In the genomic region with DNA sequence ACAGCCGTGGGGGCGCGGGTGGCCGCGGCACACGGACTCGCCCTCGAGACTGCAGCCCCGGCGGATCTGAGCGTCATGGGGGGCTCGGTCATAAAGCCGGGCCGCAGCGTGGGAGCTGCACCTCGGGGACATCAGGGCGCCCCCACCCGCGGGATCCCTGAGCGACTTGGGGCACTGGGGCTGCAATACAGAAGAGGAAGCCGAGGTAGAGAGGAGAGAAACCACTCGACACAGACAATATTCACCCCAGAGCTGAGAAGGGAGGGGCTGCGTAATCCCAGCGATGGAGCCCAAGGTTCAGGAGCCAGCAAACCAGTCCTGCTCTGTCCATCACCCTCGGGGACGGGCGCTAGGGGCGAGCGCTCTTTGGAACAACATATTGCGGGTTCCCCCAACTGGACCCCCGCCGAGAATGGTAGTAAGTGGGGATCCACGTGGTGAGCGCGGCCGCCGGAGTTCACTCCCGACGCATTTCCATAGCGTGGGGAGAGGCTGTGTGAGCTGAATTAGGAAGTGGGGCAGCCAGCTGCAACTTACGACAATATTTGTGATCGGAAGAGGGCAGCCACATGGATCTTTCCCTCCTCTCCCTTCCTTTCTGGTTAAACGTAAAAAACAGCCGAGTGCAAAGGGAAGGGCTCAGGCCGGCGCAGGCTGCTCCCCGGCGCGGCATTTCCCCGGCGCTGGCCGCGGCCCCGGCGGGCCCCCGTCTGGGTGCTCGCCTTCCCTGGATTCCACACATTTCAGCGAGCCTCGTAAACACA, we compare ENCODE assay signal across 1 cellular context.
A peak's percentile ranks its signal among the peaks of the same experiment; 100 is the strongest.
TF ChIP-seq lines count a peak whose summit lies in the region.

No MANE protein-coding gene starts in this region.

TF ChIP-seq in HepG2, 621 proteins besides CTCF, POLR2A, EP300 and RAD21 (continued from another document and continues in another):
- TF ChIP-seq, protein P1, sequence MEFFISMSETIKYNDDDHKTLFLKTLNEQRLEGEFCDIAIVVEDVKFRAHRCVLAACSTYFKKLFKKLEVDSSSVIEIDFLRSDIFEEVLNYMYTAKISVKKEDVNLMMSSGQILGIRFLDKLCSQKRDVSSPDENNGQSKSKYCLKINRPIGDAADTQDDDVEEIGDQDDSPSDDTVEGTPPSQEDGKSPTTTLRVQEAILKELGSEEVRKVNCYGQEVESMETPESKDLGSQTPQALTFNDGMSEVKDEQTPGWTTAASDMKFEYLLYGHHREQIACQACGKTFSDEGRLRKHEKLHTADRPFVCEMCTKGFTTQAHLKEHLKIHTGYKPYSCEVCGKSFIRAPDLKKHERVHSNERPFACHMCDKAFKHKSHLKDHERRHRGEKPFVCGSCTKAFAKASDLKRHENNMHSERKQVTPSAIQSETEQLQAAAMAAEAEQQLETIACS (CRISPR knock-in tag; IDR thresholded peaks at IDR 0.05) = peak; percentile 26; the same call in 1 of the 2 replicates
- TF ChIP-seq ZBTB7B (CRISPR knock-in tag; IDR thresholded peaks at IDR 0.05) = peak; percentile 56; the same call in 1 of the 2 replicates
- no peak for TF ChIP-seq ZNF614 (CRISPR knock-in tag; IDR thresholded peaks at IDR 0.05; ENCODE audit: borderline replicate concordance)
- TF ChIP-seq, protein P2, sequence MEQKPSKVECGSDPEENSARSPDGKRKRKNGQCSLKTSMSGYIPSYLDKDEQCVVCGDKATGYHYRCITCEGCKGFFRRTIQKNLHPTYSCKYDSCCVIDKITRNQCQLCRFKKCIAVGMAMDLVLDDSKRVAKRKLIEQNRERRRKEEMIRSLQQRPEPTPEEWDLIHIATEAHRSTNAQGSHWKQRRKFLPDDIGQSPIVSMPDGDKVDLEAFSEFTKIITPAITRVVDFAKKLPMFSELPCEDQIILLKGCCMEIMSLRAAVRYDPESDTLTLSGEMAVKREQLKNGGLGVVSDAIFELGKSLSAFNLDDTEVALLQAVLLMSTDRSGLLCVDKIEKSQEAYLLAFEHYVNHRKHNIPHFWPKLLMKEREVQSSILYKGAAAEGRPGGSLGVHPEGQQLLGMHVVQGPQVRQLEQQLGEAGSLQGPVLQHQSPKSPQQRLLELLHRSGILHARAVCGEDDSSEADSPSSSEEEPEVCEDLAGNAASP (CRISPR knock-in tag; IDR thresholded peaks at IDR 0.05; ENCODE audit: borderline replicate concordance) = 0 out of 2 replicates have a peak, but pooled peaks have one; percentile 13
- TF ChIP-seq ZBTB21 (CRISPR knock-in tag; IDR thresholded peaks at IDR 0.05) = no peak
- TF ChIP-seq SAFB2 (CRISPR knock-in tag; IDR thresholded peaks at IDR 0.05; ENCODE audit: borderline replicate concordance, low read depth) = no peak
- TF ChIP-seq ZNF644 (CRISPR knock-in tag; IDR thresholded peaks at IDR 0.05; ENCODE audit: low read depth) = no peak
- TF ChIP-seq ZNF777 (CRISPR knock-in tag; IDR thresholded peaks at IDR 0.05) = peak; percentile 39; the same call in 1 of the 2 replicates
- no peak for TF ChIP-seq SCMH1 (CRISPR knock-in tag; IDR thresholded peaks at IDR 0.05; ENCODE audit: borderline replicate concordance)
- TF ChIP-seq, protein P3, sequence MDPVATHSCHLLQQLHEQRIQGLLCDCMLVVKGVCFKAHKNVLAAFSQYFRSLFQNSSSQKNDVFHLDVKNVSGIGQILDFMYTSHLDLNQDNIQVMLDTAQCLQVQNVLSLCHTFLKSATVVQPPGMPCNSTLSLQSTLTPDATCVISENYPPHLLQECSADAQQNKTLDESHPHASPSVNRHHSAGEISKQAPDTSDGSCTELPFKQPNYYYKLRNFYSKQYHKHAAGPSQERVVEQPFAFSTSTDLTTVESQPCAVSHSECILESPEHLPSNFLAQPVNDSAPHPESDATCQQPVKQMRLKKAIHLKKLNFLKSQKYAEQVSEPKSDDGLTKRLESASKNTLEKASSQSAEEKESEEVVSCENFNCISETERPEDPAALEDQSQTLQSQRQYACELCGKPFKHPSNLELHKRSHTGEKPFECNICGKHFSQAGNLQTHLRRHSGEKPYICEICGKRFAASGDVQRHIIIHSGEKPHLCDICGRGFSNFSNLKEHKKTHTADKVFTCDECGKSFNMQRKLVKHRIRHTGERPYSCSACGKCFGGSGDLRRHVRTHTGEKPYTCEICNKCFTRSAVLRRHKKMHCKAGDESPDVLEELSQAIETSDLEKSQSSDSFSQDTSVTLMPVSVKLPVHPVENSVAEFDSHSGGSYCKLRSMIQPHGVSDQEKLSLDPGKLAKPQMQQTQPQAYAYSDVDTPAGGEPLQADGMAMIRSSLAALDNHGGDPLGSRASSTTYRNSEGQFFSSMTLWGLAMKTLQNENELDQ (CRISPR knock-in tag; IDR thresholded peaks at IDR 0.05; ENCODE audit: borderline replicate concordance) = no peak
- no peak for TF ChIP-seq ZIK1 (CRISPR knock-in tag; IDR thresholded peaks at IDR 0.05; ENCODE audit: borderline replicate concordance, low read depth)
- TF ChIP-seq ZNF746 (CRISPR knock-in tag; IDR thresholded peaks at IDR 0.05) = 0 out of 2 replicates have a peak, but pooled peaks have one; percentile 20
- TF ChIP-seq SMARCE1 (IDR thresholded peaks at IDR 0.05; ENCODE audit: borderline replicate concordance) = no peak
- TF ChIP-seq ZFP36 (IDR thresholded peaks at IDR 0.05; ENCODE audit: borderline replicate concordance, low read depth, low read length, partially characterized antibody) = no peak
- TF ChIP-seq ZNF121 (CRISPR knock-in tag; IDR thresholded peaks at IDR 0.05) = no peak
- 0 out of 2 replicates have a peak, but pooled peaks have one; percentile 11 for TF ChIP-seq CHD2 (IDR thresholded peaks at IDR 0.05; ENCODE audit: low read depth, low read length)
- TF ChIP-seq PHF21A (CRISPR knock-in tag; IDR thresholded peaks at IDR 0.05) = no peak; the same call in 1 of the 2 replicates
- no peak for TF ChIP-seq ZNF460 (CRISPR knock-in tag; IDR thresholded peaks at IDR 0.05; ENCODE audit: borderline replicate concordance)
- no peak for TF ChIP-seq NAIF1 (CRISPR knock-in tag; IDR thresholded peaks at IDR 0.05; ENCODE audit: borderline replicate concordance)
- TF ChIP-seq, protein P4, sequence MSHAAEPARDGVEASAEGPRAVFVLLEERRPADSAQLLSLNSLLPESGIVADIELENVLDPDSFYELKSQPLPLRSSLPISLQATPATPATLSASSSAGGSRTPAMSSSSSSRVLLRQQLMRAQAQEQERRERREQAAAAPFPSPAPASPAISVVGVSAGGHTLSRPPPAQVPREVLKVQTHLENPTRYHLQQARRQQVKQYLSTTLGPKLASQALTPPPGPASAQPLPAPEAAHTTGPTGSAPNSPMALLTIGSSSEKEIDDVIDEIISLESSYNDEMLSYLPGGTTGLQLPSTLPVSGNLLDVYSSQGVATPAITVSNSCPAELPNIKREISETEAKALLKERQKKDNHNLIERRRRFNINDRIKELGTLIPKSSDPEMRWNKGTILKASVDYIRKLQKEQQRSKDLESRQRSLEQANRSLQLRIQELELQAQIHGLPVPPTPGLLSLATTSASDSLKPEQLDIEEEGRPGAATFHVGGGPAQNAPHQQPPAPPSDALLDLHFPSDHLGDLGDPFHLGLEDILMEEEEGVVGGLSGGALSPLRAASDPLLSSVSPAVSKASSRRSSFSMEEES (CRISPR knock-in tag; IDR thresholded peaks at IDR 0.05) = no peak
- no peak for TF ChIP-seq ZNF10 (CRISPR knock-in tag; IDR thresholded peaks at IDR 0.05; ENCODE audit: borderline replicate concordance, low read depth)
- no peak for TF ChIP-seq ZNF451 (CRISPR knock-in tag; IDR thresholded peaks at IDR 0.05)
- peak; percentile 15 for TF ChIP-seq SALL1 (CRISPR knock-in tag; IDR thresholded peaks at IDR 0.05)
- TF ChIP-seq, protein P5, sequence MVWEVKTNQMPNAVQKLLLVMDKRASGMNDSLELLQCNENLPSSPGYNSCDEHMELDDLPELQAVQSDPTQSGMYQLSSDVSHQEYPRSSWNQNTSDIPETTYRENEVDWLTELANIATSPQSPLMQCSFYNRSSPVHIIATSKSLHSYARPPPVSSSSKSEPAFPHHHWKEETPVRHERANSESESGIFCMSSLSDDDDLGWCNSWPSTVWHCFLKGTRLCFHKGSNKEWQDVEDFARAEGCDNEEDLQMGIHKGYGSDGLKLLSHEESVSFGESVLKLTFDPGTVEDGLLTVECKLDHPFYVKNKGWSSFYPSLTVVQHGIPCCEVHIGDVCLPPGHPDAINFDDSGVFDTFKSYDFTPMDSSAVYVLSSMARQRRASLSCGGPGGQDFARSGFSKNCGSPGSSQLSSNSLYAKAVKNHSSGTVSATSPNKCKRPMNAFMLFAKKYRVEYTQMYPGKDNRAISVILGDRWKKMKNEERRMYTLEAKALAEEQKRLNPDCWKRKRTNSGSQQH (CRISPR knock-in tag; IDR thresholded peaks at IDR 0.05; ENCODE audit: low read depth) = 0 out of 2 replicates have a peak, but pooled peaks have one; percentile 17
- peak; percentile 22 for TF ChIP-seq NRL (CRISPR knock-in tag; IDR thresholded peaks at IDR 0.05; ENCODE audit: borderline replicate concordance)
- TF ChIP-seq ZNF781 (CRISPR knock-in tag; IDR thresholded peaks at IDR 0.05; ENCODE audit: borderline replicate concordance, not compliant biosample characterization) = no peak
- TF ChIP-seq ZSCAN20 (CRISPR knock-in tag; IDR thresholded peaks at IDR 0.05; ENCODE audit: borderline replicate concordance) = no peak
- TF ChIP-seq, protein P6, sequence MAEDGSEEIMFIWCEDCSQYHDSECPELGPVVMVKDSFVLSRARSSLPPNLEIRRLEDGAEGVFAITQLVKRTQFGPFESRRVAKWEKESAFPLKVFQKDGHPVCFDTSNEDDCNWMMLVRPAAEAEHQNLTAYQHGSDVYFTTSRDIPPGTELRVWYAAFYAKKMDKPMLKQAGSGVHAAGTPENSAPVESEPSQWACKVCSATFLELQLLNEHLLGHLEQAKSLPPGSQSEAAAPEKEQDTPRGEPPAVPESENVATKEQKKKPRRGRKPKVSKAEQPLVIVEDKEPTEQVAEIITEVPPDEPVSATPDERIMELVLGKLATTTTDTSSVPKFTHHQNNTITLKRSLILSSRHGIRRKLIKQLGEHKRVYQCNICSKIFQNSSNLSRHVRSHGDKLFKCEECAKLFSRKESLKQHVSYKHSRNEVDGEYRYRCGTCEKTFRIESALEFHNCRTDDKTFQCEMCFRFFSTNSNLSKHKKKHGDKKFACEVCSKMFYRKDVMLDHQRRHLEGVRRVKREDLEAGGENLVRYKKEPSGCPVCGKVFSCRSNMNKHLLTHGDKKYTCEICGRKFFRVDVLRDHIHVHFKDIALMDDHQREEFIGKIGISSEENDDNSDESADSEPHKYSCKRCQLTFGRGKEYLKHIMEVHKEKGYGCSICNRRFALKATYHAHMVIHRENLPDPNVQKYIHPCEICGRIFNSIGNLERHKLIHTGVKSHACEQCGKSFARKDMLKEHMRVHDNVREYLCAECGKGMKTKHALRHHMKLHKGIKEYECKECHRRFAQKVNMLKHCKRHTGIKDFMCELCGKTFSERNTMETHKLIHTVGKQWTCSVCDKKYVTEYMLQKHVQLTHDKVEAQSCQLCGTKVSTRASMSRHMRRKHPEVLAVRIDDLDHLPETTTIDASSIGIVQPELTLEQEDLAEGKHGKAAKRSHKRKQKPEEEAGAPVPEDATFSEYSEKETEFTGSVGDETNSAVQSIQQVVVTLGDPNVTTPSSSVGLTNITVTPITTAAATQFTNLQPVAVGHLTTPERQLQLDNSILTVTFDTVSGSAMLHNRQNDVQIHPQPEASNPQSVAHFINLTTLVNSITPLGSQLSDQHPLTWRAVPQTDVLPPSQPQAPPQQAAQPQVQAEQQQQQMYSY (CRISPR knock-in tag; IDR thresholded peaks at IDR 0.05) = no peak
- peak; percentile 6 for TF ChIP-seq POLR2G (IDR thresholded peaks at IDR 0.05; ENCODE audit: low read depth, low read length)
- TF ChIP-seq, protein P7, sequence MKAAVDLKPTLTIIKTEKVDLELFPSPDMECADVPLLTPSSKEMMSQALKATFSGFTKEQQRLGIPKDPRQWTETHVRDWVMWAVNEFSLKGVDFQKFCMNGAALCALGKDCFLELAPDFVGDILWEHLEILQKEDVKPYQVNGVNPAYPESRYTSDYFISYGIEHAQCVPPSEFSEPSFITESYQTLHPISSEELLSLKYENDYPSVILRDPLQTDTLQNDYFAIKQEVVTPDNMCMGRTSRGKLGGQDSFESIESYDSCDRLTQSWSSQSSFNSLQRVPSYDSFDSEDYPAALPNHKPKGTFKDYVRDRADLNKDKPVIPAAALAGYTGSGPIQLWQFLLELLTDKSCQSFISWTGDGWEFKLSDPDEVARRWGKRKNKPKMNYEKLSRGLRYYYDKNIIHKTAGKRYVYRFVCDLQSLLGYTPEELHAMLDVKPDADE (CRISPR knock-in tag; IDR thresholded peaks at IDR 0.05) = no peak
- peak; percentile 4 for TF ChIP-seq RBFOX2 (IDR thresholded peaks at IDR 0.05; ENCODE audit: low read depth, low read length)
- TF ChIP-seq, protein P8, sequence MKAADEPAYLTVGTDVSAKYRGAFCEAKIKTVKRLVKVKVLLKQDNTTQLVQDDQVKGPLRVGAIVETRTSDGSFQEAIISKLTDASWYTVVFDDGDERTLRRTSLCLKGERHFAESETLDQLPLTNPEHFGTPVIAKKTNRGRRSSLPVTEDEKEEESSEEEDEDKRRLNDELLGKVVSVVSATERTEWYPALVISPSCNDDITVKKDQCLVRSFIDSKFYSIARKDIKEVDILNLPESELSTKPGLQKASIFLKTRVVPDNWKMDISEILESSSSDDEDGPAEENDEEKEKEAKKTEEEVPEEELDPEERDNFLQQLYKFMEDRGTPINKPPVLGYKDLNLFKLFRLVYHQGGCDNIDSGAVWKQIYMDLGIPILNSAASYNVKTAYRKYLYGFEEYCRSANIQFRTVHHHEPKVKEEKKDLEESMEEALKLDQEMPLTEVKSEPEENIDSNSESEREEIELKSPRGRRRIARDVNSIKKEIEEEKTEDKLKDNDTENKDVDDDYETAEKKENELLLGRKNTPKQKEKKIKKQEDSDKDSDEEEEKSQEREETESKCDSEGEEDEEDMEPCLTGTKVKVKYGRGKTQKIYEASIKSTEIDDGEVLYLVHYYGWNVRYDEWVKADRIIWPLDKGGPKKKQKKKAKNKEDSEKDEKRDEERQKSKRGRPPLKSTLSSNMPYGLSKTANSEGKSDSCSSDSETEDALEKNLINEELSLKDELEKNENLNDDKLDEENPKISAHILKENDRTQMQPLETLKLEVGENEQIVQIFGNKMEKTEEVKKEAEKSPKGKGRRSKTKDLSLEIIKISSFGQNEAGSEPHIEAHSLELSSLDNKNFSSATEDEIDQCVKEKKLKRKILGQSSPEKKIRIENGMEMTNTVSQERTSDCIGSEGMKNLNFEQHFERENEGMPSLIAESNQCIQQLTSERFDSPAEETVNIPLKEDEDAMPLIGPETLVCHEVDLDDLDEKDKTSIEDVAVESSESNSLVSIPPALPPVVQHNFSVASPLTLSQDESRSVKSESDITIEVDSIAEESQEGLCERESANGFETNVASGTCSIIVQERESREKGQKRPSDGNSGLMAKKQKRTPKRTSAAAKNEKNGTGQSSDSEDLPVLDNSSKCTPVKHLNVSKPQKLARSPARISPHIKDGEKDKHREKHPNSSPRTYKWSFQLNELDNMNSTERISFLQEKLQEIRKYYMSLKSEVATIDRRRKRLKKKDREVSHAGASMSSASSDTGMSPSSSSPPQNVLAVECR (CRISPR knock-in tag; IDR thresholded peaks at IDR 0.05; ENCODE audit: borderline replicate concordance) = peak; percentile 13; the same call in 1 of the 2 replicates
- TF ChIP-seq ZNF20 (CRISPR knock-in tag; IDR thresholded peaks at IDR 0.05) = no peak
- TF ChIP-seq KLF15 (CRISPR knock-in tag; IDR thresholded peaks at IDR 0.05; ENCODE audit: borderline replicate concordance) = no peak
- no peak for TF ChIP-seq TCF7 (IDR thresholded peaks at IDR 0.05; ENCODE audit: low read depth)
- peak; percentile 33; the same call in 1 of the 2 replicates for TF ChIP-seq ZFY (CRISPR knock-in tag; IDR thresholded peaks at IDR 0.05)
